ENCODE assay signal across 8 cellular contexts in the genomic region with DNA sequence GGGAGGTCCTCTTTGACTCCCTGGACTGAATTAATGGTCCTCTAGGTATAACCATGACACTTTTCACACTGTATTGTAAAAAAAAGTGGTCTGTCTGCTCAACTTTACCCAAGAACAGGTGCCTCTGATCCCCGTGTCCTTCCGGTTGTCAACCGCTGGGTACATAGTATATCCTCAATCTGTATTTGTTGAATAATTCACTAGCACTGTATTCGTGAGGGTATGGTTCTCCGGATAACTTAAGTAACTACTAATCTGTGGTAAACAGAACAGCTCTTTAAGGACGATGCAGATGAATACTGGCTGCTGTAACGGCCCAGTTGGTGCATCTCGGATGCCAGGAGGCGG. TPM values are rescaled to one million over a fixed set of nuclear protein-coding genes. Genes with fewer than 3 reads are reported as not detected.
DNase-seq lines count a peak whose midpoint lies in the region; ATAC-seq, FAIRE-seq and TF ChIP-seq lines count a peak whose summit lies in the region.

No MANE protein-coding gene starts in this region.

- H3K4me3 ChIP-seq in BE2C (ENCODE audit: low read depth, low read length) (peak overlapping the region; percentile 65), SJCRH30 (peak overlapping the region; percentile 92), left ventricle myocardium inferior (peak overlapping the region; percentile 92), subcutaneous abdominal adipose tissue (ENCODE audit: low read depth in 1 of 5, low read length in 5 of 5) (peak overlapping the region; percentile 62 to 90 (median 85))

- H3K27ac ChIP-seq in SJCRH30 = peak overlapping the region; percentile 51; the same call in 1 of the 2 replicates
- H3K27ac ChIP-seq in left ventricle myocardium inferior (replicated peaks) = peak overlapping the region; percentile 37
- no peak overlapping the region for H3K27ac ChIP-seq in subcutaneous abdominal adipose tissue (ENCODE audit: low read depth, low read length)

- H3K36me3 ChIP-seq in BE2C (peaks cover 4% of the 10 kb centered on the region), SJCRH30 (0 out of 2 replicates have a peak, but pooled peaks cover 6% of the 10 kb centered on the region), left ventricle myocardium inferior (no peaks in the 10 kb centered on the region), subcutaneous abdominal adipose tissue (ENCODE audit: control insufficient read depth in 5 of 5, insufficient read depth in 5 of 5, low read length in 5 of 5) (no peaks in the 10 kb centered on the region)

- TF ChIP-seq CTCF in BE2C (IDR thresholded peaks at IDR 0.05; ENCODE audit: low read depth, low read length) (no peak), left ventricle myocardium inferior (IDR thresholded peaks at IDR 0.05; ENCODE audit: borderline replicate concordance) (no peak)

- peak; percentile 17 for ATAC-seq in GM21619 (IDR thresholded peaks at IDR 0.05; ENCODE audit: unreplicated experiment)

- intact Hi-C loops in left ventricle myocardium inferior (cut with micrococcal nuclease) = no loop called here

- no peak for DNase-seq in BE2C
- DNase-seq in SJCRH30 = no peak
- no peak for DNase-seq in left ventricle myocardium inferior
- DNase-seq in frontal cortex (ENCODE audit: low spot score in 2 of 2) = no peak
- no peak for DNase-seq in hippocampal formation (lab: John Stamatoyannopoulos, UW)
- no peak for DNase-seq in GF-D8 (lab: John Stamatoyannopoulos, UW)

- H3K4me1 ChIP-seq in BE2C (no peaks in the 10 kb centered on the region), SJCRH30 (0 out of 2 replicates have a peak, but pooled peaks cover 3% of the 10 kb centered on the region), left ventricle myocardium inferior (peaks cover 20% of the 10 kb centered on the region), subcutaneous abdominal adipose tissue (ENCODE audit: control insufficient read depth in 5 of 5, insufficient read depth in 5 of 5, low read length in 5 of 5) (peaks cover 0 to 21% (median 17%) of the 10 kb centered on the region in 5 donors)

- H3K9me3 ChIP-seq in BE2C (no peaks in the 10 kb centered on the region), SJCRH30 (replicated peaks) (no peaks in the 10 kb centered on the region), left ventricle myocardium inferior (replicated peaks) (no peaks in the 10 kb centered on the region), subcutaneous abdominal adipose tissue (ENCODE audit: control insufficient read depth in 5 of 5, low read length in 5 of 5) (no peaks in the 10 kb centered on the region)

- FAIRE-seq in frontal cortex (lab: Jason Lieb, UNC) = no peak

- peak overlapping the region in 1 of 5 donors; percentile 16 for H3K9ac ChIP-seq in subcutaneous abdominal adipose tissue (ENCODE audit: low read length in 5 of 5)

- no peaks in the 10 kb centered on the region for H3K27me3 ChIP-seq in BE2C
- no peaks in the 10 kb centered on the region for H3K27me3 ChIP-seq in SJCRH30
- H3K27me3 ChIP-seq in left ventricle myocardium inferior (ENCODE audit: low read depth) = no peaks in the 10 kb centered on the region
- no peaks in the 10 kb centered on the region for H3K27me3 ChIP-seq in subcutaneous abdominal adipose tissue (ENCODE audit: control insufficient read depth in 5 of 5, insufficient read depth in 4 of 5, low read length in 5 of 5)

RNA-seq across cellular contexts. Expression of a gene that starts 0.5 kb away (rescaled TPM):
- polyA plus RNA-seq in BE2C (2012; ENCODE audit: insufficient read depth, insufficient read length, low read depth) = 13.6 TPM
- 14.0 and 18.3 TPM in 2 replicates for total RNA-seq in SJCRH30 (2014; rRNA removed; shearing (Covaris generic))
- total RNA-seq in left ventricle myocardium inferior (1.9 TPM), frontal cortex (76.2 TPM)

RNA-seq across cellular contexts. Expression of a gene that starts 57.3 kb away (rescaled TPM):
- polyA plus RNA-seq in BE2C (2012; ENCODE audit: insufficient read depth, insufficient read length, low read depth) = 8.0 TPM
- total RNA-seq in SJCRH30 (2014; rRNA removed; shearing (Covaris generic)) = 123 and 141 TPM in 2 replicates
- total RNA-seq in left ventricle myocardium inferior (1.3 TPM), frontal cortex (14.7 TPM)

RNA-seq across cellular contexts. Expression of a gene that starts 57.4 kb away (rescaled TPM):
- 5.9 TPM for polyA plus RNA-seq in BE2C (2012; ENCODE audit: insufficient read depth, insufficient read length, low read depth)
- total RNA-seq in SJCRH30 (2014; rRNA removed; shearing (Covaris generic)) = 32.5 and 43.7 TPM in 2 replicates
- 27.0 TPM for total RNA-seq in left ventricle myocardium inferior
- 14.3 TPM for total RNA-seq in frontal cortex
